Comparison of ENCODE assay signal across 8 cellular contexts in the genomic region with DNA sequence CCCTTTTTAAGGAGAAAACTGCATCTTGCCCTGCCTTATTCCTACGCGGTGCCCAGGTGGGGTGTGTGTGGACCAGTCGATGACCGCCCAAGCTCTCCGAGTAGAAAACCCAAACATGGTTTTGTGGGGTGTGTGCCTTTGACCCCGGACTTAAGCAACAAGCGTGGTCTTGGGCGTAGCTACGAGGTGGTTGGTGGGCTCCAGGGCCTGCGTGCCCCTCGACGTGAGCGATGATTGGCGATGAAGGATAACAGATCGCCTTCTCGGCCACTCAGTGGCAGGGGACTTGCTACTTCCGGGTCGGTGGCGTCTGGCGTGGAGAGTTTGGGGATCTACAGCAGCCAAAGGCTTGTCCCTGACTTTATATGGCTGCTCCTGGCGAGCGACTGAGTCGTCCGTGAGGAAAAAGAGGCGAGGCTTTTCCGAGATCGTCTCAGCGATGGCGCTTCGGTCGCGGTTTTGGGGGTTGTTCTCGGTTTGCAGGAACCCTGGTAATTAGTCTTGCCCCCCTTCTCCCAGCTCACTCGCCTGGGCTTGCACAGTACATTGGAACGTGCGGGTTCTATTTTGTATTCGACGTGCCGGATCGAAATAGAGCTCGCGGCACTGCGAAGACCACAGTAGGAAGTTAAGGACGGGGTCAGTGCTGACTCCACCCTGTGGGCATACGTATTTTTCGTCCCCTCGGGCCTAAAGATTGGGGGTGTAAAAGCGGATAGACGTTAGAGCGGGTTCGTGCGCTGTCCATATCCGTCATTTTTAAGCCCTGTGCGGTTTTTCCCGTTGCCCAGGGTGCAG. TPM values are rescaled to one million over a fixed set of nuclear protein-coding genes. Genes with fewer than 3 reads are reported as not detected.
A peak's percentile ranks its signal among the peaks of the same experiment; 100 is the strongest.
DNase-seq lines count a peak whose midpoint lies in the region; ATAC-seq and TF ChIP-seq lines count a peak whose summit lies in the region.

A gene (plus strand): TSS at position 319 of the 798 bp plus-strand sequence. CDS start 121 bp downstream, at position 440.

- H3K9me3 Mint-ChIP-seq in CD8-positive, alpha-beta T cell, result no peaks in the 10 kb centered on the region

- H3K4me3 ChIP-seq in CD8-positive, alpha-beta T cell (ENCODE audit: low read depth, low read length), result peak within 1 kb of the TSS; percentile 99
- peak within 1 kb of the TSS; percentile 99 for H3K4me3 ChIP-seq in lower lobe of right lung

- peaks cover 67% of the 10 kb centered on the region for H3K4me1 Mint-ChIP-seq in CD8-positive, alpha-beta T cell (ENCODE audit: low read depth)

- no peaks in the 10 kb centered on the region for H3K27me3 Mint-ChIP-seq in CD8-positive, alpha-beta T cell (ENCODE audit: low read depth)

- H3K4me3 Mint-ChIP-seq in CD8-positive, alpha-beta T cell, result peak within 1 kb of the TSS; percentile 99

- CTCF ChIA-PET in CD8-positive, alpha-beta T cell (lab: Charles Lee), result interaction anchor here (0.7 to 3.7 kb wide), 9 partner anchors 9 to 99 kb away, joined by 3 to 23 read pairs (median 4); a partner anchor contains a TSS

- peaks cover 77% of the 10 kb centered on the region for H3K36me3 Mint-ChIP-seq in CD8-positive, alpha-beta T cell

- H3K9me3 ChIP-seq in CD8-positive, alpha-beta T cell (ENCODE audit: low read length), result no peaks in the 10 kb centered on the region
- no peaks in the 10 kb centered on the region for H3K9me3 ChIP-seq in lower lobe of right lung

- peaks cover 57% of the 10 kb centered on the region for H3K4me1 ChIP-seq in CD8-positive, alpha-beta T cell (ENCODE audit: insufficient read depth, low read length)
- H3K4me1 ChIP-seq in lower lobe of right lung, result peaks cover 46% of the 10 kb centered on the region

- POLR2A ChIA-PET in CD8-positive, alpha-beta T cell (lab: Charles Lee), result interaction anchor here (1.0 to 6.2 kb wide), 17 partner anchors 8 to 184 kb away, joined by 3 to 91 read pairs (median 6); a partner anchor contains a TSS

- no peak for TF ChIP-seq CTCF in CD8-positive, alpha-beta T cell (IDR thresholded peaks at IDR 0.05)
- TF ChIP-seq CTCF in lower lobe of right lung (IDR thresholded peaks at IDR 0.05), result no peak

- ATAC-seq in CD8-positive, alpha-beta T cell, result peak; percentile 80
- ATAC-seq in GM19467 (IDR thresholded peaks at IDR 0.05; ENCODE audit: unreplicated experiment) (peak; percentile 87), lower lobe of right lung (peak; percentile 94 to 95)

- intact Hi-C loops in CD8-positive, alpha-beta T cell (cut with DNase I, micrococcal nuclease), result loop anchor here (1.0 to 2.0 kb wide), 2 partner anchors 30 to 178 kb away; a partner anchor contains a TSS
- intact Hi-C loops in lower lobe of right lung (cut with DNase I), result no loop called here

- peaks cover 20% of the 10 kb centered on the region for H3K36me3 ChIP-seq in CD8-positive, alpha-beta T cell (ENCODE audit: insufficient read depth, low read length)
- H3K36me3 ChIP-seq in lower lobe of right lung, result peaks cover 55% of the 10 kb centered on the region

- peak within 1 kb of the TSS; percentile 98 for H3K27ac Mint-ChIP-seq in CD8-positive, alpha-beta T cell

- H3K27ac ChIP-seq in CD8-positive, alpha-beta T cell (ENCODE audit: low read depth, low read length), result peak within 1 kb of the TSS; percentile 89
- peak within 1 kb of the TSS; percentile 91 for H3K27ac ChIP-seq in lower lobe of right lung

- H3K27me3 ChIP-seq in CD8-positive, alpha-beta T cell (ENCODE audit: insufficient read depth, low read length), result no peaks in the 10 kb centered on the region
- no peaks in the 10 kb centered on the region for H3K27me3 ChIP-seq in lower lobe of right lung (ENCODE audit: low read depth)

- peak; percentile 68 to 94 (median 85) for DNase-seq in CD8-positive, alpha-beta T cell
- DNase-seq in HS-27A (ENCODE audit: low read depth), result peak; percentile 93
- peak; percentile 56 for DNase-seq in NK-92 (lab: John Stamatoyannopoulos, UW; ENCODE audit: unreplicated experiment)
- peak; percentile 61 to 79 for DNase-seq in activated CD8-positive, alpha-beta memory T cell treated with anti-CD3 and anti-CD28 coated beads for 1 hour (ENCODE audit: extremely low read depth in 1 of 2, low read depth in 1 of 2)
- peak; percentile 85 for DNase-seq in effector CD4-positive, alpha-beta T cell
- peak; percentile 95 for DNase-seq in lower lobe of right lung
- DNase-seq in stimulated activated CD4-positive, alpha-beta T cell treated with anti-CD3 and anti-CD28 coated beads, TNF-alpha, amount 100 ng/mL, for 4 hours (ENCODE audit: low read depth in 3 of 3), result peak; percentile 69 to 77 (median 71)

RNA-seq across cellular contexts. Expression of the gene that starts here (rescaled TPM):
- total RNA-seq in CD8-positive, alpha-beta T cell, result 10 to 100 TPM; 17.5 to 18.8 TPM
- total RNA-seq in lower lobe of right lung, result 47.8 TPM

Comparison
In these comparisons a context has a peak if more than half of its experiments do, and no peak if none do; other contexts are left out.
1. Peak in every context shown above with its lines: DNase-seq, ATAC-seq, H3K4me3 ChIP-seq and H3K27ac ChIP-seq.